1 cellular context compared by ENCODE assay signal in the genomic region with DNA sequence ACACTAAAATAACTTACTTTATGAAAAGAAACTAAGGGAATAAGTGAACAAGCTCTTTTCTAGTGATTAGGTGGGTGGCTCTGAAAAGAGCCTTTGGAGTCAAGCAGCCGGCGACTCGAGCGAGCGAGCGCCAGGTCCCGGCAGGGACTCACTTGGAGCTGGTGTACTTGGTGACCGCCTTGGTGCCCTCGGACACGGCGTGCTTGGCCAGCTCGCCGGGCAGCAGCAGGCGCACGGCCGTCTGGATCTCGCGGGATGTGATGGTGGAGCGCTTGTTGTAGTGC.
A peak's percentile ranks its signal among the peaks of the same experiment; 100 is the strongest.
TF ChIP-seq lines count a peak whose summit lies in the region.

No MANE protein-coding gene starts in this region.

TF ChIP-seq in A549, 52 proteins besides CTCF, POLR2A, EP300 and RAD21:
- TF ChIP-seq, protein P1, sequence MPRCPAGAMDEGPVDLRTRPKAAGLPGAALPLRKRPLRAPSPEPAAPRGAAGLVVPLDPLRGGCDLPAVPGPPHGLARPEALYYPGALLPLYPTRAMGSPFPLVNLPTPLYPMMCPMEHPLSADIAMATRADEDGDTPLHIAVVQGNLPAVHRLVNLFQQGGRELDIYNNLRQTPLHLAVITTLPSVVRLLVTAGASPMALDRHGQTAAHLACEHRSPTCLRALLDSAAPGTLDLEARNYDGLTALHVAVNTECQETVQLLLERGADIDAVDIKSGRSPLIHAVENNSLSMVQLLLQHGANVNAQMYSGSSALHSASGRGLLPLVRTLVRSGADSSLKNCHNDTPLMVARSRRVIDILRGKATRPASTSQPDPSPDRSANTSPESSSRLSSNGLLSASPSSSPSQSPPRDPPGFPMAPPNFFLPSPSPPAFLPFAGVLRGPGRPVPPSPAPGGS (IDR thresholded peaks at IDR 0.05): 0 out of 3 replicates have a peak, but pooled peaks have one; percentile 19
- TF ChIP-seq CHD2 (IDR thresholded peaks at IDR 0.05; ENCODE audit: low read length, partially characterized antibody): peak; percentile 59
- TF ChIP-seq, protein P2, sequence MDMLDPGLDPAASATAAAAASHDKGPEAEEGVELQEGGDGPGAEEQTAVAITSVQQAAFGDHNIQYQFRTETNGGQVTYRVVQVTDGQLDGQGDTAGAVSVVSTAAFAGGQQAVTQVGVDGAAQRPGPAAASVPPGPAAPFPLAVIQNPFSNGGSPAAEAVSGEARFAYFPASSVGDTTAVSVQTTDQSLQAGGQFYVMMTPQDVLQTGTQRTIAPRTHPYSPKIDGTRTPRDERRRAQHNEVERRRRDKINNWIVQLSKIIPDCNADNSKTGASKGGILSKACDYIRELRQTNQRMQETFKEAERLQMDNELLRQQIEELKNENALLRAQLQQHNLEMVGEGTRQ (IDR thresholded peaks at IDR 0.05): 0 out of 2 replicates have a peak, but pooled peaks have one; percentile 31
